Comparison of ENCODE assay signal across 26 cellular contexts in the genomic region with DNA sequence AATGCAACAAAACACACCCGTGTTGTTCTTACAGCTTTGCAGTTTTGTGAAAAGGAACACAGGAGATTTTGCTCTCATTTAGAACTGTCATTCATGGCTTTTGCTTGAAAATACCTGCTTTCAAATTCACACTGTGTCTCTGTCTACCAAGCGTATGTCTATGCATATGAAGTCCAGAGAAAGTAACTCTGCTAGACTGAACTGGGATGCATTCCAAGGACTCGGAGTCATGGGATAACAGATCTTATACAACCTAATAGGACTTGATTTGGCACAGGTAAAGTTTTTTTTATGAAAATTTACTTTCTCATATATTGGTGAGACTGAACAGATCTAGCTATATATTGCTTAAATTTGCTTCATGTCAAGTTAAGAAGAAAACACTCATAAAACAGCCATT.
"Had no signal": no experiment of that assay in that cellular context is flagged by ENCODE, and none has a peak within 500 bp of the region (broad histone marks: within the 10 kb centered on the region; RNA-seq: fewer than 3 reads in every experiment).

No MANE protein-coding gene starts in this region.

- H3K4me3 ChIP-seq: colonic mucosa, gastroesophageal sphincter, heart left ventricle, hepatocyte, left lung, pancreas, sigmoid colon, thoracic aorta, tibial nerve, upper lobe of left lung had no signal

- H3K4me1 ChIP-seq: colonic mucosa, foreskin keratinocyte, gastroesophageal sphincter, heart left ventricle, left lung, tibial nerve, upper lobe of left lung had no signal

- H3K9me3 ChIP-seq: colonic mucosa, gastroesophageal sphincter, heart left ventricle, neutrophil, pancreas, sigmoid colon, thoracic aorta, tibial nerve, upper lobe of left lung had no signal

- H3K27me3 Mint-ChIP-seq: dendritic cell treated with granulocyte-macrophage colony-stimulating factor and Interleukin-4, amounts not matched to agents 40 ng/mL and 50 ng/mL, for 4 days; progenitor cell of endocrine pancreas had no signal

- H3K4me3 Mint-ChIP-seq: dendritic cell treated with granulocyte-macrophage colony-stimulating factor and Interleukin-4, amounts not matched to agents 40 ng/mL and 50 ng/mL, for 4 days; endodermal cell; naive thymus-derived CD8-positive, alpha-beta T cell; stimulated activated effector memory CD8-positive, alpha-beta T cell treated with anti-CD3 and anti-CD28 coated beads, Interleukin-12 subunit alpha, Interleukin-12 subunit beta, amount 100 ng/mL, for 72 hours had no signal

- H3K27ac Mint-ChIP-seq: dendritic cell treated with granulocyte-macrophage colony-stimulating factor and Interleukin-4, amounts not matched to agents 40 ng/mL and 50 ng/mL, for 4 days; endodermal cell; naive thymus-derived CD8-positive, alpha-beta T cell; progenitor cell of endocrine pancreas; stimulated activated effector memory CD8-positive, alpha-beta T cell treated with anti-CD3 and anti-CD28 coated beads, Interleukin-12 subunit alpha, Interleukin-12 subunit beta, amount 100 ng/mL, for 72 hours had no signal

- ATAC-seq: esophagus mucosa; foreskin keratinocyte; gastroesophageal sphincter; heart left ventricle; left lung; naive thymus-derived CD8-positive, alpha-beta T cell; right cardiac atrium; stimulated activated effector memory CD8-positive, alpha-beta T cell treated with anti-CD3 and anti-CD28 coated beads, Interleukin-12 subunit alpha, Interleukin-12 subunit beta, amount 100 ng/mL, for 72 hours had no signal

- DNase-seq: colonic mucosa; effector CD8-positive, alpha-beta T cell; endodermal cell; heart left ventricle; kidney; left lung; mesendoderm; naive thymus-derived CD8-positive, alpha-beta T cell; right cardiac atrium; sigmoid colon; stimulated activated CD4-positive, alpha-beta T cell treated with anti-CD3 and anti-CD28 coated beads, Interleukin-2, amount 100 ng/mL, for 24 hours; stimulated activated CD4-positive, alpha-beta T cell treated with anti-CD3 and anti-CD28 coated beads, Interleukin-4, amount 100 ng/mL, for 24 hours; stimulated activated naive CD4-positive, alpha-beta T cell treated with Interleukin-2 at 50 U/mL for 16 hours; upper lobe of left lung had no signal

- H2AFZ ChIP-seq: hepatocyte had no signal

- H3K27me3 ChIP-seq: colonic mucosa, foreskin keratinocyte, gastroesophageal sphincter, heart left ventricle, hepatocyte, left lung, neutrophil, pancreas, sigmoid colon, tibial nerve, upper lobe of left lung had no signal

- H3K79me2 ChIP-seq: hepatocyte had no signal

- H3K36me3 Mint-ChIP-seq: naive thymus-derived CD8-positive, alpha-beta T cell; stimulated activated effector memory CD8-positive, alpha-beta T cell treated with anti-CD3 and anti-CD28 coated beads, Interleukin-12 subunit alpha, Interleukin-12 subunit beta, amount 100 ng/mL, for 72 hours had no signal

- H3K27ac ChIP-seq: colonic mucosa, epithelial cell of prostate, foreskin keratinocyte, gastroesophageal sphincter, heart left ventricle, hepatocyte, left lung, neutrophil, pancreas, thoracic aorta, tibial nerve, upper lobe of left lung had no signal

- H3K4me1 Mint-ChIP-seq: endodermal cell; naive thymus-derived CD8-positive, alpha-beta T cell; stimulated activated effector memory CD8-positive, alpha-beta T cell treated with anti-CD3 and anti-CD28 coated beads, Interleukin-12 subunit alpha, Interleukin-12 subunit beta, amount 100 ng/mL, for 72 hours had no signal

- H3K4me2 ChIP-seq: hepatocyte had no signal

- H3K36me3 ChIP-seq: colonic mucosa, gastroesophageal sphincter, heart left ventricle, left lung, neutrophil, pancreas, sigmoid colon, thoracic aorta, tibial nerve, upper lobe of left lung had no signal
